1 cellular context compared by ENCODE assay signal in the genomic region with DNA sequence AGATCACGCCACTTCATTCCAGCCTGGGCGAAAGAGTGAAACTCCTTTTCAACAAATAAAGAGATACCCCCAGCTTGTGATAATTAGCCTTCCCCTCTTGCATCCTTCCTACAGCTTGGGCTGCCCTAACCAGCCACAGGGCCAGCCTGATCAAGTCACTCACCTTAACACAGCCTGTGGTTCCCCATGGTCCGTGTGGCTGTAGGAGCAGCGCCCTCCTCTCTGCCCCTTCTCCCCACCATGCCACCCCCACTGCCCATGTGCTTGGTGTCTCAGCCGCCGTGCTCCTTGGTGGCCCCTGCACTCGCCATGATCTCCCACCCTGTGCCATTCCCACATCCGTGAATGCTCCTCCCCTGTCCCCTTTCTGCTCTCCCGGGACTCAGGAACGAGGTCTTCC.
TF ChIP-seq lines count a peak whose summit lies in the region.

No MANE protein-coding gene starts in this region.

TF ChIP-seq in H1, 55 proteins besides CTCF, POLR2A, EP300 and RAD21:
- TF ChIP-seq SIX5 (IDR thresholded peaks at IDR 0.05; ENCODE audit: low read depth, low read length) (no peak), CBX5 (IDR thresholded peaks at IDR 0.05; ENCODE audit: low read depth, low read length) (no peak), BRCA1 (IDR thresholded peaks at IDR 0.05; ENCODE audit: low read depth, low read length) (no peak), JUN (IDR thresholded peaks at IDR 0.05; ENCODE audit: low read depth, low read length) (no peak), SP1 (IDR thresholded peaks at IDR 0.05; ENCODE audit: low read depth, low read length) (no peak), RFX5 (IDR thresholded peaks at IDR 0.05; ENCODE audit: borderline replicate concordance, low read depth, low read length) (no peak), CHD1 (IDR thresholded peaks at IDR 0.05; ENCODE audit: low read depth, low read length) (no peak), CHD2 (IDR thresholded peaks at IDR 0.05; ENCODE audit: low read length) (no peak), SIRT6 (IDR thresholded peaks at IDR 0.05; ENCODE audit: low read length) (no peak), PHF8 (conservative IDR thresholded peaks at IDR 0.05; ENCODE audit: low read depth, low read length) (no peak)
- TF ChIP-seq, protein P1, sequence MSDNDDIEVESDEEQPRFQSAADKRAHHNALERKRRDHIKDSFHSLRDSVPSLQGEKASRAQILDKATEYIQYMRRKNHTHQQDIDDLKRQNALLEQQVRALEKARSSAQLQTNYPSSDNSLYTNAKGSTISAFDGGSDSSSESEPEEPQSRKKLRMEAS (IDR thresholded peaks at IDR 0.05), result no peak
- TF ChIP-seq, protein P2, sequence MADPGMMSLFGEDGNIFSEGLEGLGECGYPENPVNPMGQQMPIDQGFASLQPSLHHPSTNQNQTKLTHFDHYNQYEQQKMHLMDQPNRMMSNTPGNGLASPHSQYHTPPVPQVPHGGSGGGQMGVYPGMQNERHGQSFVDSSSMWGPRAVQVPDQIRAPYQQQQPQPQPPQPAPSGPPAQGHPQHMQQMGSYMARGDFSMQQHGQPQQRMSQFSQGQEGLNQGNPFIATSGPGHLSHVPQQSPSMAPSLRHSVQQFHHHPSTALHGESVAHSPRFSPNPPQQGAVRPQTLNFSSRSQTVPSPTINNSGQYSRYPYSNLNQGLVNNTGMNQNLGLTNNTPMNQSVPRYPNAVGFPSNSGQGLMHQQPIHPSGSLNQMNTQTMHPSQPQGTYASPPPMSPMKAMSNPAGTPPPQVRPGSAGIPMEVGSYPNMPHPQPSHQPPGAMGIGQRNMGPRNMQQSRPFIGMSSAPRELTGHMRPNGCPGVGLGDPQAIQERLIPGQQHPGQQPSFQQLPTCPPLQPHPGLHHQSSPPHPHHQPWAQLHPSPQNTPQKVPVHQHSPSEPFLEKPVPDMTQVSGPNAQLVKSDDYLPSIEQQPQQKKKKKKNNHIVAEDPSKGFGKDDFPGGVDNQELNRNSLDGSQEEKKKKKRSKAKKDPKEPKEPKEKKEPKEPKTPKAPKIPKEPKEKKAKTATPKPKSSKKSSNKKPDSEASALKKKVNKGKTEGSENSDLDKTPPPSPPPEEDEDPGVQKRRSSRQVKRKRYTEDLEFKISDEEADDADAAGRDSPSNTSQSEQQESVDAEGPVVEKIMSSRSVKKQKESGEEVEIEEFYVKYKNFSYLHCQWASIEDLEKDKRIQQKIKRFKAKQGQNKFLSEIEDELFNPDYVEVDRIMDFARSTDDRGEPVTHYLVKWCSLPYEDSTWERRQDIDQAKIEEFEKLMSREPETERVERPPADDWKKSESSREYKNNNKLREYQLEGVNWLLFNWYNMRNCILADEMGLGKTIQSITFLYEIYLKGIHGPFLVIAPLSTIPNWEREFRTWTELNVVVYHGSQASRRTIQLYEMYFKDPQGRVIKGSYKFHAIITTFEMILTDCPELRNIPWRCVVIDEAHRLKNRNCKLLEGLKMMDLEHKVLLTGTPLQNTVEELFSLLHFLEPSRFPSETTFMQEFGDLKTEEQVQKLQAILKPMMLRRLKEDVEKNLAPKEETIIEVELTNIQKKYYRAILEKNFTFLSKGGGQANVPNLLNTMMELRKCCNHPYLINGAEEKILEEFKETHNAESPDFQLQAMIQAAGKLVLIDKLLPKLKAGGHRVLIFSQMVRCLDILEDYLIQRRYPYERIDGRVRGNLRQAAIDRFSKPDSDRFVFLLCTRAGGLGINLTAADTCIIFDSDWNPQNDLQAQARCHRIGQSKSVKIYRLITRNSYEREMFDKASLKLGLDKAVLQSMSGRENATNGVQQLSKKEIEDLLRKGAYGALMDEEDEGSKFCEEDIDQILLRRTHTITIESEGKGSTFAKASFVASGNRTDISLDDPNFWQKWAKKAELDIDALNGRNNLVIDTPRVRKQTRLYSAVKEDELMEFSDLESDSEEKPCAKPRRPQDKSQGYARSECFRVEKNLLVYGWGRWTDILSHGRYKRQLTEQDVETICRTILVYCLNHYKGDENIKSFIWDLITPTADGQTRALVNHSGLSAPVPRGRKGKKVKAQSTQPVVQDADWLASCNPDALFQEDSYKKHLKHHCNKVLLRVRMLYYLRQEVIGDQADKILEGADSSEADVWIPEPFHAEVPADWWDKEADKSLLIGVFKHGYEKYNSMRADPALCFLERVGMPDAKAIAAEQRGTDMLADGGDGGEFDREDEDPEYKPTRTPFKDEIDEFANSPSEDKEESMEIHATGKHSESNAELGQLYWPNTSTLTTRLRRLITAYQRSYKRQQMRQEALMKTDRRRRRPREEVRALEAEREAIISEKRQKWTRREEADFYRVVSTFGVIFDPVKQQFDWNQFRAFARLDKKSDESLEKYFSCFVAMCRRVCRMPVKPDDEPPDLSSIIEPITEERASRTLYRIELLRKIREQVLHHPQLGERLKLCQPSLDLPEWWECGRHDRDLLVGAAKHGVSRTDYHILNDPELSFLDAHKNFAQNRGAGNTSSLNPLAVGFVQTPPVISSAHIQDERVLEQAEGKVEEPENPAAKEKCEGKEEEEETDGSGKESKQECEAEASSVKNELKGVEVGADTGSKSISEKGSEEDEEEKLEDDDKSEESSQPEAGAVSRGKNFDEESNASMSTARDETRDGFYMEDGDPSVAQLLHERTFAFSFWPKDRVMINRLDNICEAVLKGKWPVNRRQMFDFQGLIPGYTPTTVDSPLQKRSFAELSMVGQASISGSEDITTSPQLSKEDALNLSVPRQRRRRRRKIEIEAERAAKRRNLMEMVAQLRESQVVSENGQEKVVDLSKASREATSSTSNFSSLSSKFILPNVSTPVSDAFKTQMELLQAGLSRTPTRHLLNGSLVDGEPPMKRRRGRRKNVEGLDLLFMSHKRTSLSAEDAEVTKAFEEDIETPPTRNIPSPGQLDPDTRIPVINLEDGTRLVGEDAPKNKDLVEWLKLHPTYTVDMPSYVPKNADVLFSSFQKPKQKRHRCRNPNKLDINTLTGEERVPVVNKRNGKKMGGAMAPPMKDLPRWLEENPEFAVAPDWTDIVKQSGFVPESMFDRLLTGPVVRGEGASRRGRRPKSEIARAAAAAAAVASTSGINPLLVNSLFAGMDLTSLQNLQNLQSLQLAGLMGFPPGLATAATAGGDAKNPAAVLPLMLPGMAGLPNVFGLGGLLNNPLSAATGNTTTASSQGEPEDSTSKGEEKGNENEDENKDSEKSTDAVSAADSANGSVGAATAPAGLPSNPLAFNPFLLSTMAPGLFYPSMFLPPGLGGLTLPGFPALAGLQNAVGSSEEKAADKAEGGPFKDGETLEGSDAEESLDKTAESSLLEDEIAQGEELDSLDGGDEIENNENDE (IDR thresholded peaks at IDR 0.05; ENCODE audit: insufficient replicate concordance, low read length), result no peak
